In the genomic region with DNA sequence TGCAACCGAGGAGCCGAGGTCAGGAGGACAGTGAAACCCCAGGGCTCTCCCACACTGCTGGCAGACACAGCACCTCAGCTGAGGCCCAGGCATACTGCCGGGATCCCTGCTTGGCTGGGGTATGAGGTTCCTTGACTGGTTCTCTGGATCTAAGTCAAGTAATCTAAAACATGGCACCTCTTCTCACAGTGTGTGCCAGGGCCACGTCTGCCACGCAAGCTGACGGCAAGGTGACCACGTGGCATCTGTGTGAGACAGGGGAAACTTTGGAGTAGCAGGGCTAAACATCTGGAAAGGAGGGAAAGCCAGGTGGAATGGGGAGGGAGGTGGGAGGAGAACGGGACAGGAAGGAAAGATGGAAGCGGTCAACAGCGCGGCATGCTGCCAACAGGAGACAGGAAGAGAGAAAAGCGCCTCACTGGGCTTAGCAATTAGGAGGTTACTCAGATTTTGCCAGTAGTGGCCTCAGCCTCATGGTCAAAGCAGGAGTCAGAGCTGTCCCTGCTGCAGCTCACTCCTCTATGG, we compare ENCODE assay signal across 1 cellular context.
TF ChIP-seq lines count a peak whose summit lies in the region.

No MANE protein-coding gene starts in this region.

TF ChIP-seq in HepG2, 621 proteins besides CTCF, POLR2A, EP300 and RAD21 (continued from another document):
- TF ChIP-seq ZFP37 (CRISPR knock-in tag; IDR thresholded peaks at IDR 0.05; ENCODE audit: borderline replicate concordance) (no peak), MNT (IDR thresholded peaks at IDR 0.05) (0 out of 2 replicates have a peak, but pooled peaks have one; percentile 25), NR2F6 (IDR thresholded peaks at IDR 0.05) (no peak), NR2F6 (CRISPR knock-in tag; IDR thresholded peaks at IDR 0.05) (no peak), U2AF2 (IDR thresholded peaks at IDR 0.05; ENCODE audit: low read depth, low read length) (no peak), ZNF605 (CRISPR knock-in tag; IDR thresholded peaks at IDR 0.05) (no peak), SMAD3 (CRISPR knock-in tag; IDR thresholded peaks at IDR 0.05) (no peak), ZFX (CRISPR knock-in tag; IDR thresholded peaks at IDR 0.05; ENCODE audit: low read depth) (no peak), SOX6 (IDR thresholded peaks at IDR 0.05) (no peak), SOX6 (CRISPR knock-in tag; IDR thresholded peaks at IDR 0.05) (no peak), GMEB2 (CRISPR knock-in tag; IDR thresholded peaks at IDR 0.05; ENCODE audit: low read depth) (no peak), CBFB (CRISPR knock-in tag; IDR thresholded peaks at IDR 0.05) (no peak), SNAI1 (CRISPR knock-in tag; IDR thresholded peaks at IDR 0.05; ENCODE audit: borderline replicate concordance) (no peak), HOXA9 (CRISPR knock-in tag; IDR thresholded peaks at IDR 0.05; ENCODE audit: borderline replicate concordance) (no peak), ZSCAN5A (CRISPR knock-in tag; IDR thresholded peaks at IDR 0.05; ENCODE audit: borderline replicate concordance) (no peak)
- TF ChIP-seq, protein P1, sequence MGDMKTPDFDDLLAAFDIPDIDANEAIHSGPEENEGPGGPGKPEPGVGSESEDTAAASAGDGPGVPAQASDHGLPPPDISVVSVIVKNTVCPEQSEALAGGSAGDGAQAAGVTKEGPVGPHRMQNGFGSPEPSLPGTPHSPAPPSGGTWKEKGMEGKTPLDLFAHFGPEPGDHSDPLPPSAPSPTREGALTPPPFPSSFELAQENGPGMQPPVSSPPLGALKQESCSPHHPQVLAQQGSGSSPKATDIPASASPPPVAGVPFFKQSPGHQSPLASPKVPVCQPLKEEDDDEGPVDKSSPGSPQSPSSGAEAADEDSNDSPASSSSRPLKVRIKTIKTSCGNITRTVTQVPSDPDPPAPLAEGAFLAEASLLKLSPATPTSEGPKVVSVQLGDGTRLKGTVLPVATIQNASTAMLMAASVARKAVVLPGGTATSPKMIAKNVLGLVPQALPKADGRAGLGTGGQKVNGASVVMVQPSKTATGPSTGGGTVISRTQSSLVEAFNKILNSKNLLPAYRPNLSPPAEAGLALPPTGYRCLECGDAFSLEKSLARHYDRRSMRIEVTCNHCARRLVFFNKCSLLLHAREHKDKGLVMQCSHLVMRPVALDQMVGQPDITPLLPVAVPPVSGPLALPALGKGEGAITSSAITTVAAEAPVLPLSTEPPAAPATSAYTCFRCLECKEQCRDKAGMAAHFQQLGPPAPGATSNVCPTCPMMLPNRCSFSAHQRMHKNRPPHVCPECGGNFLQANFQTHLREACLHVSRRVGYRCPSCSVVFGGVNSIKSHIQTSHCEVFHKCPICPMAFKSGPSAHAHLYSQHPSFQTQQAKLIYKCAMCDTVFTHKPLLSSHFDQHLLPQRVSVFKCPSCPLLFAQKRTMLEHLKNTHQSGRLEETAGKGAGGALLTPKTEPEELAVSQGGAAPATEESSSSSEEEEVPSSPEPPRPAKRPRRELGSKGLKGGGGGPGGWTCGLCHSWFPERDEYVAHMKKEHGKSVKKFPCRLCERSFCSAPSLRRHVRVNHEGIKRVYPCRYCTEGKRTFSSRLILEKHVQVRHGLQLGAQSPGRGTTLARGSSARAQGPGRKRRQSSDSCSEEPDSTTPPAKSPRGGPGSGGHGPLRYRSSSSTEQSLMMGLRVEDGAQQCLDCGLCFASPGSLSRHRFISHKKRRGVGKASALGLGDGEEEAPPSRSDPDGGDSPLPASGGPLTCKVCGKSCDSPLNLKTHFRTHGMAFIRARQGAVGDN (CRISPR knock-in tag; IDR thresholded peaks at IDR 0.05), result peak; percentile 32
- TF ChIP-seq, protein P2, sequence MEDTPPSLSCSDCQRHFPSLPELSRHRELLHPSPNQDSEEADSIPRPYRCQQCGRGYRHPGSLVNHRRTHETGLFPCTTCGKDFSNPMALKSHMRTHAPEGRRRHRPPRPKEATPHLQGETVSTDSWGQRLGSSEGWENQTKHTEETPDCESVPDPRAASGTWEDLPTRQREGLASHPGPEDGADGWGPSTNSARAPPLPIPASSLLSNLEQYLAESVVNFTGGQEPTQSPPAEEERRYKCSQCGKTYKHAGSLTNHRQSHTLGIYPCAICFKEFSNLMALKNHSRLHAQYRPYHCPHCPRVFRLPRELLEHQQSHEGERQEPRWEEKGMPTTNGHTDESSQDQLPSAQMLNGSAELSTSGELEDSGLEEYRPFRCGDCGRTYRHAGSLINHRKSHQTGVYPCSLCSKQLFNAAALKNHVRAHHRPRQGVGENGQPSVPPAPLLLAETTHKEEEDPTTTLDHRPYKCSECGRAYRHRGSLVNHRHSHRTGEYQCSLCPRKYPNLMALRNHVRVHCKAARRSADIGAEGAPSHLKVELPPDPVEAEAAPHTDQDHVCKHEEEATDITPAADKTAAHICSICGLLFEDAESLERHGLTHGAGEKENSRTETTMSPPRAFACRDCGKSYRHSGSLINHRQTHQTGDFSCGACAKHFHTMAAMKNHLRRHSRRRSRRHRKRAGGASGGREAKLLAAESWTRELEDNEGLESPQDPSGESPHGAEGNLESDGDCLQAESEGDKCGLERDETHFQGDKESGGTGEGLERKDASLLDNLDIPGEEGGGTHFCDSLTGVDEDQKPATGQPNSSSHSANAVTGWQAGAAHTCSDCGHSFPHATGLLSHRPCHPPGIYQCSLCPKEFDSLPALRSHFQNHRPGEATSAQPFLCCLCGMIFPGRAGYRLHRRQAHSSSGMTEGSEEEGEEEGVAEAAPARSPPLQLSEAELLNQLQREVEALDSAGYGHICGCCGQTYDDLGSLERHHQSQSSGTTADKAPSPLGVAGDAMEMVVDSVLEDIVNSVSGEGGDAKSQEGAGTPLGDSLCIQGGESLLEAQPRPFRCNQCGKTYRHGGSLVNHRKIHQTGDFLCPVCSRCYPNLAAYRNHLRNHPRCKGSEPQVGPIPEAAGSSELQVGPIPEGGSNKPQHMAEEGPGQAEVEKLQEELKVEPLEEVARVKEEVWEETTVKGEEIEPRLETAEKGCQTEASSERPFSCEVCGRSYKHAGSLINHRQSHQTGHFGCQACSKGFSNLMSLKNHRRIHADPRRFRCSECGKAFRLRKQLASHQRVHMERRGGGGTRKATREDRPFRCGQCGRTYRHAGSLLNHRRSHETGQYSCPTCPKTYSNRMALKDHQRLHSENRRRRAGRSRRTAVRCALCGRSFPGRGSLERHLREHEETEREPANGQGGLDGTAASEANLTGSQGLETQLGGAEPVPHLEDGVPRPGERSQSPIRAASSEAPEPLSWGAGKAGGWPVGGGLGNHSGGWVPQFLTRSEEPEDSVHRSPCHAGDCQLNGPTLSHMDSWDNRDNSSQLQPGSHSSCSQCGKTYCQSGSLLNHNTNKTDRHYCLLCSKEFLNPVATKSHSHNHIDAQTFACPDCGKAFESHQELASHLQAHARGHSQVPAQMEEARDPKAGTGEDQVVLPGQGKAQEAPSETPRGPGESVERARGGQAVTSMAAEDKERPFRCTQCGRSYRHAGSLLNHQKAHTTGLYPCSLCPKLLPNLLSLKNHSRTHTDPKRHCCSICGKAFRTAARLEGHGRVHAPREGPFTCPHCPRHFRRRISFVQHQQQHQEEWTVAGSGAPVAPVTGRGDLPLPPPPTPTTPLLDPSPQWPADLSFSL (CRISPR knock-in tag; IDR thresholded peaks at IDR 0.05), result no peak
- TF ChIP-seq, protein P3, sequence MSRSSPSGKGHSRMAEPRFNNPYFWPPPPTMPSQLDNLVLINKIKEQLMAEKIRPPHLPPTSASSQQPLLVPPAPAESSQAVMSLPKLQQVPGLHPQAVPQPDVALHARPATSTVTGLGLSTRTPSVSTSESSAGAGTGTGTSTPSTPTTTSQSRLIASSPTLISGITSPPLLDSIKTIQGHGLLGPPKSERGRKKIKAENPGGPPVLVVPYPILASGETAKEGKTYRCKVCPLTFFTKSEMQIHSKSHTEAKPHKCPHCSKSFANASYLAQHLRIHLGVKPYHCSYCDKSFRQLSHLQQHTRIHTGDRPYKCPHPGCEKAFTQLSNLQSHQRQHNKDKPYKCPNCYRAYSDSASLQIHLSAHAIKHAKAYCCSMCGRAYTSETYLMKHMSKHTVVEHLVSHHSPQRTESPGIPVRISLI (CRISPR knock-in tag; IDR thresholded peaks at IDR 0.05; ENCODE audit: borderline replicate concordance), result no peak
- TF ChIP-seq, protein P4, sequence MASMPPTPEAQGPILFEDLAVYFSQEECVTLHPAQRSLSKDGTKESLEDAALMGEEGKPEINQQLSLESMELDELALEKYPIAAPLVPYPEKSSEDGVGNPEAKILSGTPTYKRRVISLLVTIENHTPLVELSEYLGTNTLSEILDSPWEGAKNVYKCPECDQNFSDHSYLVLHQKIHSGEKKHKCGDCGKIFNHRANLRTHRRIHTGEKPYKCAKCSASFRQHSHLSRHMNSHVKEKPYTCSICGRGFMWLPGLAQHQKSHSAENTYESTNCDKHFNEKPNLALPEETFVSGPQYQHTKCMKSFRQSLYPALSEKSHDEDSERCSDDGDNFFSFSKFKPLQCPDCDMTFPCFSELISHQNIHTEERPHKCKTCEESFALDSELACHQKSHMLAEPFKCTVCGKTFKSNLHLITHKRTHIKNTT (CRISPR knock-in tag; IDR thresholded peaks at IDR 0.05), result no peak
